In genomic region chr18:77635441-77635840, GRCh38 we compare ENCODE assay signal across 26 cellular contexts.
DNase-seq lines count a peak whose midpoint lies in the region; ATAC-seq lines count a peak whose summit lies in the region.
"Had no signal": no experiment of that assay in that cellular context is flagged by ENCODE, and none has a peak within 500 bp of the region (broad histone marks: within the 10 kb centered on the region; RNA-seq: fewer than 3 reads in every experiment).

No MANE protein-coding gene starts in this region.

- ATAC-seq in left ventricle myocardium superior (peak; percentile 96), HG03135 (IDR thresholded peaks at IDR 0.05; ENCODE audit: unreplicated experiment) (no peak), GM19452 (IDR thresholded peaks at IDR 0.05; ENCODE audit: unreplicated experiment) (no peak)
- ATAC-seq: A549, left colon, T-cell, upper lobe of right lung had no signal

- peak; percentile 74 for DNase-seq in Ammon's horn (ENCODE audit: low spot score)
- DNase-seq in caudate nucleus (lab: John Stamatoyannopoulos, UW) = peak in 33 of 61 donors; percentile 1 to 82 (median 33)
- peak; percentile 55 for DNase-seq in left ventricle myocardium superior
- peak; percentile 32 for DNase-seq in pons (ENCODE audit: low spot score)
- DNase-seq in A172 (ENCODE audit: low spot score) = no peak
- no peak for DNase-seq in DMS 273 (lab: John Stamatoyannopoulos, UW; ENCODE audit: unreplicated experiment)
- DNase-seq: activated CD4-positive, alpha-beta T cell treated with anti-CD3 and anti-CD28 coated beads, Interleukin-2, amount 10 ng/mL, durations not matched to agents 24 days and 14 days; activated CD8-positive, alpha-beta memory T cell treated with anti-CD3 and anti-CD28 coated beads, Interleukin-2, amount 50 U/mL, for 4 hours; adrenal gland; DMS 273 treated with DMSO at 0.1 percent for 48 hours; endodermal cell; GDM1; H7; Karpas-422; left colon; NCI-H748 treated with DMSO at 0.1 percent for 48 hours; SIG-M5; stimulated activated CD4-positive, alpha-beta T cell treated with anti-CD3 and anti-CD28 coated beads, Interleukin-2, amount 100 ng/mL, for 48 hours; stomach; T-cell; upper lobe of right lung had no signal

- no peak overlapping the region for H3K27ac ChIP-seq in caudate nucleus (ENCODE audit: low read depth, low read length)
- H3K27ac ChIP-seq: A549; adrenal gland; BLaER1 treated with 17β-estradiol and CSF1 and Interleukin-3, amounts not matched to agents 10 nM and 100 nM; neutrophil; upper lobe of right lung had no signal

- intact Hi-C loops in left ventricle myocardium superior (cut with micrococcal nuclease) = no loop called here

Comparison
In these comparisons a context has a peak if more than half of its experiments do, and no peak if none do; other contexts are left out.
1. DNase-seq: peak in Ammon's horn (single experiment), caudate nucleus (33 of 61), left ventricle myocardium superior (single experiment) and pons (single experiment); none in A172 (single experiment) and DMS 273 (single experiment).